In the genomic region with DNA sequence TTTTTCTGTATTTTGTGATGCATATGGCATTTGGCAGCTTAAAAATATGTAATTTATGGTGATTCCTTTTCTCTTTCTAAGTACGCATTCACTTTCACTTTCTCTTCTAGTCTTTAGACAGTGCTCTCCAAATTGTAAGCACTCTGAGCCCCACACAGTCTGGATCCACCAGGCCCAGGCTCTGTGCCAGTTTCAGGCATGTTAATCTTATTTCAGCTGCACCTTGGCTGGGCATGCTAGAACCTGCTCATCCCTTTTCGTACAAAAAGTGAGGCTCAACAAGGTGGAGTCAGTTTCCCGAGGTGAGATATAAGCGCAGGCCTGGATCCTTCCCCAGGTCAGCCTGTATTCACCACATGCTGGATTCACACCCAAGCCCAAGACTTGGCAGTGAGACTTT, we compare ENCODE assay signal across 7 cellular contexts.
DNase-seq lines count a peak whose midpoint lies in the region; ATAC-seq and TF ChIP-seq lines count a peak whose summit lies in the region.

No MANE protein-coding gene starts in this region.

- H3K9me3 ChIP-seq in SK-N-SH: no peaks in the 10 kb centered on the region

- H3K4me3 ChIP-seq in SK-N-SH (ENCODE audit: low read depth in 2 of 2, low read length in 1 of 2): peak overlapping the region in 1 of 2 experiments; percentile 9; a peak in 2 of 4 replicates

- no peak for DNase-seq in SK-N-SH
- DNase-seq in left ventricle myocardium superior: peak; percentile 60
- no peak for DNase-seq in NOMO-1 (lab: John Stamatoyannopoulos, UW; ENCODE audit: unreplicated experiment in 2 of 2)
- no peak for DNase-seq in RKO (ENCODE audit: low spot score)

- no peak for TF ChIP-seq CTCF in SK-N-SH (IDR thresholded peaks at IDR 0.05)

- no peaks in the 10 kb centered on the region for H3K79me2 ChIP-seq in SK-N-SH (ENCODE audit: insufficient read depth)

- peak overlapping the region; percentile 60; the same call in 1 of the 2 replicates for H2AFZ ChIP-seq in SK-N-SH (ENCODE audit: low read depth)

- H3K9me2 ChIP-seq in SK-N-SH: no peaks in the 10 kb centered on the region

- H3K9ac ChIP-seq in SK-N-SH: no peak overlapping the region

- no peaks in the 10 kb centered on the region for H4K20me1 ChIP-seq in SK-N-SH (ENCODE audit: insufficient read depth)

- ATAC-seq in GM18511 (IDR thresholded peaks at IDR 0.05; ENCODE audit: unreplicated experiment): peak; percentile 84
- ATAC-seq in HG03196 (IDR thresholded peaks at IDR 0.05; ENCODE audit: unreplicated experiment): peak; percentile 58
- peak; percentile 88 for ATAC-seq in left ventricle myocardium superior
- no peak for ATAC-seq in HG02840 (IDR thresholded peaks at IDR 0.05; ENCODE audit: low FRiP score, unreplicated experiment)

- H3K36me3 ChIP-seq in SK-N-SH (replicated peaks in 1 of 2; ENCODE audit: control insufficient read depth in 1 of 2, insufficient read depth in 2 of 2, low read length in 1 of 2): no peaks in the 10 kb centered on the region

- H3F3A ChIP-seq in SK-N-SH (replicated peaks; ENCODE audit: insufficient read depth): no peaks in the 10 kb centered on the region

- no peak for TF ChIP-seq RAD21 in SK-N-SH (IDR thresholded peaks at IDR 0.05; ENCODE audit: low read length)

- intact Hi-C loops in left ventricle myocardium superior (cut with micrococcal nuclease): loop anchor here (10.0 kb wide), 1 partner anchor 172 kb away; no protein-coding TSS in a partner anchor

- no peak for TF ChIP-seq EP300 in SK-N-SH (IDR thresholded peaks at IDR 0.05; ENCODE audit: borderline replicate concordance in 1 of 2, low read depth in 1 of 2, low read length in 1 of 2)

- POLR2A ChIA-PET in SK-N-SH (lab: Yijun Ruan, JAX): no interaction called here

- WGBS in SK-N-SH (ENCODE audit: low lambda C conversion rate): 69% methylated on average over 4 of the region's 4 CpGs

- H3K27me3 ChIP-seq in SK-N-SH (ENCODE audit: insufficient read depth): no peaks in the 10 kb centered on the region

- H3K27ac ChIP-seq in SK-N-SH (ENCODE audit: low read depth in 2 of 2, low read length in 1 of 2): peak overlapping the region in 1 of 2 experiments; percentile 48; a peak in 2 of 4 replicates

- CTCF ChIA-PET in SK-N-SH (lab: Yijun Ruan, JAX): interaction anchor here (0.6 to 1.8 kb wide), 8 partner anchors 10 to 345 kb away, joined by 3 to 7 read pairs (median 3); no protein-coding TSS in a partner anchor

- H3K4me1 ChIP-seq in SK-N-SH (ENCODE audit: control insufficient read depth in 1 of 2, insufficient read depth in 2 of 2, low read depth in 1 of 2, low read length in 1 of 2): peaks cover 0 to 12% of the 10 kb centered on the region in 2 experiments; a peak in 2 of 4 replicates

- peak overlapping the region; percentile 62 for H3K4me2 ChIP-seq in SK-N-SH

TF ChIP-seq in SK-N-SH, 30 proteins besides CTCF, POLR2A, EP300 and RAD21:
- TF ChIP-seq, protein P1, sequence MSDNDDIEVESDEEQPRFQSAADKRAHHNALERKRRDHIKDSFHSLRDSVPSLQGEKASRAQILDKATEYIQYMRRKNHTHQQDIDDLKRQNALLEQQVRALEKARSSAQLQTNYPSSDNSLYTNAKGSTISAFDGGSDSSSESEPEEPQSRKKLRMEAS (IDR thresholded peaks at IDR 0.05; ENCODE audit: low read depth): no peak
- TF ChIP-seq CHD2 (IDR thresholded peaks at IDR 0.05; ENCODE audit: low read length, partially characterized antibody) (no peak), SMC3 (IDR thresholded peaks at IDR 0.05; ENCODE audit: low read depth, low read length) (no peak)
- TF ChIP-seq, protein P2, sequence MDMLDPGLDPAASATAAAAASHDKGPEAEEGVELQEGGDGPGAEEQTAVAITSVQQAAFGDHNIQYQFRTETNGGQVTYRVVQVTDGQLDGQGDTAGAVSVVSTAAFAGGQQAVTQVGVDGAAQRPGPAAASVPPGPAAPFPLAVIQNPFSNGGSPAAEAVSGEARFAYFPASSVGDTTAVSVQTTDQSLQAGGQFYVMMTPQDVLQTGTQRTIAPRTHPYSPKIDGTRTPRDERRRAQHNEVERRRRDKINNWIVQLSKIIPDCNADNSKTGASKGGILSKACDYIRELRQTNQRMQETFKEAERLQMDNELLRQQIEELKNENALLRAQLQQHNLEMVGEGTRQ (IDR thresholded peaks at IDR 0.05; ENCODE audit: borderline replicate concordance, low read depth, low read length): no peak
